Comparison of ENCODE assay signal across 7 cellular contexts in the genomic region with DNA sequence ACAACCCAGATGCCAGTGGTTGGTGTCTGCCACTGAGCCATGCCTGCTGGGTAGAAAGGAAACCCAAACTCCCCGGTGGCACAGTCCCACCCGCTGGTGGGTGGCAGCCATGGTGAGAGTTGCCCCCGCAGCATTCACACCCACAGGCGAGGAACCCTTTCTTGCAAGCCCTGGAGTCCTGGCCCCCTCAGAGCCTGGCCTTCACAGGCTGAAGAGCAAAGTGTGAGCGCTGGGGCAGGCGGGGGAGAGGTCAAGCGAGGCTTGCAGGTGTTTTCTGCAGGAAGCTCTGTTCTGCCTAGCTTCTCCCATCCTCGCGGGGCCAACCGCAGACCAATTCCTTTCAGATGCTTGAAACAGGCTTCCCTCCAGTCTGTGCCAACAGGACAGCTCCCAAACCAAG. TPM values are rescaled to one million over a fixed set of nuclear protein-coding genes. Genes with fewer than 3 reads are reported as not detected.
DNase-seq lines count a peak whose midpoint lies in the region; ATAC-seq, FAIRE-seq and TF ChIP-seq lines count a peak whose summit lies in the region.
"Not testable (repeated sequence)": the region's sequence is repeated elsewhere in the genome, so short reads cannot be mapped to it uniquely, and the experiment has no call there.

No MANE protein-coding gene starts in this region.

- H3K4me1 ChIP-seq in BLaER1 treated with 17β-estradiol and CSF1 and Interleukin-3, amounts not matched to agents 10 nM and 100 nM, result peaks cover 25 to 95% (median 88%) of the 10 kb centered on the region in 10 experiments
- H3K4me1 ChIP-seq in naive thymus-derived CD4-positive, alpha-beta T cell (ENCODE audit: control insufficient read depth in 2 of 2, insufficient read depth in 2 of 2, low read length in 2 of 2), result not testable (repeated sequence)
- peaks cover 0 to 26% (median 4%) of the 10 kb centered on the region in 6 donors for H3K4me1 ChIP-seq in spleen

- not testable (repeated sequence) for TF ChIP-seq POLR2A in GM12892 (IDR thresholded peaks at IDR 0.05; ENCODE audit: low read depth, low read length); spleen (IDR thresholded peaks at IDR 0.05)

- H3K4me2 ChIP-seq in BLaER1 treated with 17β-estradiol and CSF1 and Interleukin-3, amounts not matched to agents 10 nM and 100 nM, result peak overlapping the region in 10 of 11 experiments; percentile 19 to 83 (median 77); a peak in 19 of 22 replicates
- not testable (repeated sequence) for H3K4me2 ChIP-seq in SU-DHL-6 (ENCODE audit: low read depth, low read length, poor library complexity, severe bottlenecking)

- not testable (repeated sequence) for H3K27me3 ChIP-seq in BLaER1 treated with 17β-estradiol and CSF1 and Interleukin-3, amounts not matched to agents 10 nM and 100 nM; SU-DHL-6 (ENCODE audit: low read length); naive thymus-derived CD4-positive, alpha-beta T cell (ENCODE audit: control insufficient read depth in 2 of 2, insufficient read depth in 2 of 2, low read length in 2 of 2); spleen (replicated peaks in 1 of 7)

- DNase-seq in GM12892 (ENCODE audit: insufficient read length); effector memory CD8-positive, alpha-beta T cell; naive thymus-derived CD4-positive, alpha-beta T cell: not testable (repeated sequence)
- peak; percentile 71 for DNase-seq in spleen

- H3K9me3 ChIP-seq in BLaER1 treated with 17β-estradiol and CSF1 and Interleukin-3, amounts not matched to agents 10 nM and 100 nM (replicated peaks in 1 of 11); KOPT-K1 (ENCODE audit: insufficient read depth, low read length, poor library complexity, severe bottlenecking); SU-DHL-6 (ENCODE audit: insufficient read depth, low read length); naive thymus-derived CD4-positive, alpha-beta T cell (ENCODE audit: control insufficient read depth in 2 of 3, low read length in 3 of 3); spleen: not testable (repeated sequence)

- peak overlapping the region in 7 of 11 experiments; percentile 57 to 98 (median 95); a peak in 14 of 22 replicates for H3K27ac ChIP-seq in BLaER1 treated with 17β-estradiol and CSF1 and Interleukin-3, amounts not matched to agents 10 nM and 100 nM
- H3K27ac ChIP-seq in KOPT-K1 (ENCODE audit: low read depth, low read length, poor library complexity, severe bottlenecking) (peak overlapping the region; percentile 9), SU-DHL-6 (ENCODE audit: low read depth, low read length) (peak overlapping the region; percentile 66)
- not testable (repeated sequence) for H3K27ac ChIP-seq in naive thymus-derived CD4-positive, alpha-beta T cell (ENCODE audit: low read depth, low read length); spleen

- H3K9me3 Mint-ChIP-seq in effector memory CD8-positive, alpha-beta T cell; naive thymus-derived CD4-positive, alpha-beta T cell: not testable (repeated sequence)

- POLR2A ChIA-PET in naive thymus-derived CD4-positive, alpha-beta T cell (lab: Charles Lee), result not testable (repeated sequence)

- not testable (repeated sequence) for H3K4me3 ChIP-seq in BLaER1 treated with 17β-estradiol and CSF1 and Interleukin-3, amounts not matched to agents 10 nM and 100 nM; SU-DHL-6 (ENCODE audit: insufficient read depth, low read length, poor library complexity, severe bottlenecking); naive thymus-derived CD4-positive, alpha-beta T cell (ENCODE audit: low read length); spleen

- peaks cover 0 to 61% (median 0%) of the 10 kb centered on the region in 11 experiments; a peak in 6 of 22 replicates for H4K20me1 ChIP-seq in BLaER1 treated with 17β-estradiol and CSF1 and Interleukin-3, amounts not matched to agents 10 nM and 100 nM
- not testable (repeated sequence) for H4K20me1 ChIP-seq in SU-DHL-6 (ENCODE audit: low read depth, low read length)

- ATAC-seq in effector memory CD8-positive, alpha-beta T cell (replicated peaks), result peak; percentile 95
- ATAC-seq in naive thymus-derived CD4-positive, alpha-beta T cell, result peak; percentile 73

- intact Hi-C loops in naive thymus-derived CD4-positive, alpha-beta T cell (cut with micrococcal nuclease); spleen (cut with DNase I; ENCODE audit: low total_unique reads): not testable (repeated sequence)

- H3K27ac Mint-ChIP-seq in effector memory CD8-positive, alpha-beta T cell; naive thymus-derived CD4-positive, alpha-beta T cell: not testable (repeated sequence)

- H3K27me3 Mint-ChIP-seq in effector memory CD8-positive, alpha-beta T cell; naive thymus-derived CD4-positive, alpha-beta T cell: not testable (repeated sequence)

- CTCF ChIA-PET in naive thymus-derived CD4-positive, alpha-beta T cell (lab: Charles Lee), result not testable (repeated sequence)

- H3F3A ChIP-seq in SU-DHL-6 (ENCODE audit: insufficient read depth), result not testable (repeated sequence)

- H3K36me3 ChIP-seq in BLaER1 treated with 17β-estradiol and CSF1 and Interleukin-3, amounts not matched to agents 10 nM and 100 nM, result peaks cover 7 to 52% (median 15%) of the 10 kb centered on the region in 11 experiments; a peak in 15 of 22 replicates
- H3K36me3 ChIP-seq in KOPT-K1 (ENCODE audit: insufficient read depth, low read length) (peaks cover 90% of the 10 kb centered on the region), spleen (peaks cover 0 to 91% (median 9%) of the 10 kb centered on the region in 6 donors)
- not testable (repeated sequence) for H3K36me3 ChIP-seq in SU-DHL-6 (ENCODE audit: low read length); naive thymus-derived CD4-positive, alpha-beta T cell (ENCODE audit: control insufficient read depth in 2 of 3, insufficient read depth in 3 of 3, low read length in 3 of 3)

- not testable (repeated sequence) for H3K9me2 ChIP-seq in SU-DHL-6 (replicated peaks; ENCODE audit: insufficient read depth, low read length)

- peak overlapping the region in 1 of 2 donors; percentile 10 for H3K4me3 Mint-ChIP-seq in effector memory CD8-positive, alpha-beta T cell
- H3K4me3 Mint-ChIP-seq in naive thymus-derived CD4-positive, alpha-beta T cell, result not testable (repeated sequence)

- TF ChIP-seq CTCF in SU-DHL-6 (IDR thresholded peaks at IDR 0.05; ENCODE audit: insufficient read depth, low read length, poor library complexity, severe bottlenecking); spleen (IDR thresholded peaks at IDR 0.05 in 8 of 11, conservative IDR thresholded peaks at IDR 0.05 in 3 of 11): not testable (repeated sequence)

- peak; percentile 42 for FAIRE-seq in GM12892 (lab: Jason Lieb, UNC)

- H3K36me3 Mint-ChIP-seq in effector memory CD8-positive, alpha-beta T cell (ENCODE audit: insufficient read depth), result peaks cover 38% of the 10 kb centered on the region
- H3K36me3 Mint-ChIP-seq in naive thymus-derived CD4-positive, alpha-beta T cell, result peaks cover 4 to 26% (median 6%) of the 10 kb centered on the region in 5 donors

- H3K79me2 ChIP-seq in SU-DHL-6 (ENCODE audit: insufficient read depth, low read length), result not testable (repeated sequence)

- peaks cover 7 to 16% of the 10 kb centered on the region in 2 donors for H3K4me1 Mint-ChIP-seq in effector memory CD8-positive, alpha-beta T cell (ENCODE audit: low read depth in 2 of 2)
- peaks cover 0 to 17% (median 5%) of the 10 kb centered on the region in 7 donors for H3K4me1 Mint-ChIP-seq in naive thymus-derived CD4-positive, alpha-beta T cell

- H3K9ac ChIP-seq in BLaER1 treated with 17β-estradiol and CSF1 and Interleukin-3, amounts not matched to agents 10 nM and 100 nM, result peak overlapping the region in 7 of 11 experiments; percentile 36 to 85 (median 76); a peak in 11 of 22 replicates
- H3K9ac ChIP-seq in SU-DHL-6 (ENCODE audit: low read length), result not testable (repeated sequence)

- not testable (repeated sequence) for H2AFZ ChIP-seq in SU-DHL-6 (ENCODE audit: low read depth, low read length, severe bottlenecking)

- 52 to 67% (median 58%) methylated on average over 3 to 8 of the region's 10 CpGs for WGBS in spleen, 5 donors

RNA-seq across cellular contexts. Expression of a gene that starts 19.0 kb away (rescaled TPM):
- 10.4 TPM for polyA plus RNA-seq in GM12892 (2012; ENCODE audit: missing spikeins)
- 100 to 1,000 TPM in 3 of 5 experiments, 10 to 100 TPM in 2; 53.4 to 126 (median 109) TPM for total RNA-seq in naive thymus-derived CD4-positive, alpha-beta T cell
- polyA plus RNA-seq in naive thymus-derived CD4-positive, alpha-beta T cell, result 10 to 100 TPM; 20.1 to 38.9 TPM
- 100 to 1,000 TPM in 6 of 7 donors, 10 to 100 TPM in 1; 97.8 to 151 (median 129) TPM for total RNA-seq in spleen
- 100 to 1,000 TPM in 1 of 3 donors, 10 to 100 TPM in 2; 43.6 to 103 (median 73.1) TPM for polyA plus RNA-seq in spleen

RNA-seq across cellular contexts. Expression of a gene that starts 38.9 kb away (rescaled TPM):
- 7.6 TPM for polyA plus RNA-seq in GM12892 (2012; ENCODE audit: missing spikeins)
- total RNA-seq in naive thymus-derived CD4-positive, alpha-beta T cell, result 100 to 1,000 TPM in 2 of 5 experiments, 10 to 100 TPM in 3; 58.2 to 111 (median 80.4) TPM
- 10 to 100 TPM; 11.5 to 21.2 TPM for polyA plus RNA-seq in naive thymus-derived CD4-positive, alpha-beta T cell
- total RNA-seq in spleen, result 100 to 1,000 TPM in 3 of 7 donors, 10 to 100 TPM in 4; 66.1 to 121 (median 84.9) TPM
- polyA plus RNA-seq in spleen, result 10 to 100 TPM in 2 of 3 donors, 1 to 10 TPM in 1; 7.4 to 19.3 (median 12.4) TPM
